Comparison of ENCODE assay signal across 20 cellular contexts in the genomic region with DNA sequence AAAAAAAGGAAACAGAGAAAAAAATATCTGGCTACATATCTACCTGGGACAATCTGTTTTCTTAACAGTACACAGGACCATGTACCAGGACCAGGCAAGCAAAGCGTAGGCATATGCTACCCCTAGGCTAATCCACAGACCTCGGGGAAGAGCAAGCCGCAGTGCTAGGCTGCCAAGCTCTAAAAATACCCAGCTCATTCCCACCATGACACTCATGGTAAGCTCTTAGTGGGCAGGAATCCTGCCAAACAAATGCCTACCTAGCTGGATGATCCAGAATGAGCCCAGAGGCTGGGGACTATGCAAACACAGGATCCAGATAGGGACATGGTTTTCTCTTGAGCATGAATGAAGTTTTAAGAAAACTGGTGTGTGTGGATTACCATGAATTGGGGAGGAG.
DNase-seq lines count a peak whose midpoint lies in the region; ATAC-seq and TF ChIP-seq lines count a peak whose summit lies in the region.
"Had no signal": no experiment of that assay in that cellular context is flagged by ENCODE, and none has a peak within 500 bp of the region (broad histone marks: within the 10 kb centered on the region; RNA-seq: fewer than 3 reads in every experiment).

No MANE protein-coding gene starts in this region.

- in situ Hi-C loops in Panc1 (cut with HindIII; ENCODE audit: low pct_unique_long_range_greater_than_20kb, low sequenced_read_pairs), result no loop called here

- H3K4me1 ChIP-seq in Panc1 (ENCODE audit: control insufficient read depth, insufficient read depth, low read length), result peaks cover 31% of the 10 kb centered on the region
- peaks cover 0 to 30% (median 7%) of the 10 kb centered on the region in 9 donors for H3K4me1 ChIP-seq in heart right ventricle
- peaks cover 35% of the 10 kb centered on the region for H3K4me1 ChIP-seq in stomach smooth muscle (ENCODE audit: control insufficient read depth, insufficient read depth, low read length)

- H3K4me3 ChIP-seq in Panc1 (ENCODE audit: low read depth in 2 of 2, low read length in 2 of 2) (no peak overlapping the region), heart right ventricle (no peak overlapping the region), stomach smooth muscle (ENCODE audit: low read length in 2 of 2) (peak overlapping the region in 1 of 2 donors; percentile 28)
- H3K4me3 ChIP-seq: GM12878, GM23248, SK-N-MC had no signal

- DNase-seq in Panc1 (ENCODE audit: low read depth, low spot score) (no peak), cerebellar cortex (ENCODE audit: low spot score) (peak; percentile 97), heart right ventricle (peak in 1 of 2 donors; percentile 43), germinal center (ENCODE audit: low spot score) (no peak), NCI-H510A treated with DMSO at 0.1 percent for 48 hours (lab: John Stamatoyannopoulos, UW) (no peak)
- DNase-seq: CD4-positive, CD25-positive, alpha-beta regulatory T cell; DMS79; GM23248; H9; KG1; NCI-H1092 treated with DMSO at 0.1 percent for 48 hours; NCI-H1436 treated with DMSO at 0.1 percent for 48 hours; NCI-H2029; NCI-H226; NCI-H774; SHP77 had no signal

- ATAC-seq in Panc1 (no peak), heart right ventricle (peak; percentile 59 to 90 (median 76)), HG02981 (IDR thresholded peaks at IDR 0.05; ENCODE audit: unreplicated experiment) (no peak)
- ATAC-seq: GM12878 had no signal

- H3K27me3 ChIP-seq in Panc1 (ENCODE audit: control insufficient read depth, insufficient read depth, low read length), result no peaks in the 10 kb centered on the region
- no peaks in the 10 kb centered on the region for H3K27me3 ChIP-seq in heart right ventricle
- H3K27me3 ChIP-seq in stomach smooth muscle (ENCODE audit: control insufficient read depth in 1 of 2, insufficient read depth in 2 of 2, low read length in 2 of 2), result no peaks in the 10 kb centered on the region

- peaks cover 7% of the 10 kb centered on the region; the same call in 1 of the 2 replicates for H3K9me3 ChIP-seq in Panc1 (ENCODE audit: control insufficient read depth, insufficient read depth, low read depth, low read length)
- H3K9me3 ChIP-seq in heart right ventricle, result peaks cover 0 to 10% (median 0%) of the 10 kb centered on the region in 11 donors
- no peaks in the 10 kb centered on the region for H3K9me3 ChIP-seq in stomach smooth muscle (ENCODE audit: control insufficient read depth in 2 of 2, low read length in 2 of 2)

- 43 to 51% methylated on average over 3 of the region's 3 CpGs for WGBS in heart right ventricle, 2 donors

- POLR2A ChIA-PET in Panc1 (lab: Charles Lee), result interaction anchor here (0.9 kb wide), 1 partner anchor 9 kb away, joined by 3 read pairs; no protein-coding TSS in a partner anchor

- H3K27ac ChIP-seq in Panc1 (ENCODE audit: low read length) (peak overlapping the region; percentile 46; the same call in 1 of the 2 replicates), heart right ventricle (peak overlapping the region in 2 of 10 donors; percentile 30 to 46), stomach smooth muscle (ENCODE audit: low read length) (peak overlapping the region; percentile 53)
- H3K27ac ChIP-seq: GM23248, SK-N-MC had no signal

- H3K36me3 ChIP-seq in Panc1 (ENCODE audit: control insufficient read depth, insufficient read depth, low read length) (no peaks in the 10 kb centered on the region), heart right ventricle (no peaks in the 10 kb centered on the region), stomach smooth muscle (ENCODE audit: control insufficient read depth in 2 of 2, insufficient read depth in 2 of 2, low read length in 2 of 2) (no peaks in the 10 kb centered on the region)

- H3K9ac ChIP-seq in stomach smooth muscle (ENCODE audit: low read length in 2 of 2), result no peak overlapping the region
- H3K9ac ChIP-seq: GM23248 had no signal

- CTCF ChIA-PET in Panc1 (lab: Charles Lee), result interaction anchor here (0.6 kb wide), 1 partner anchor 1131 kb away, joined by 5 read pairs; no protein-coding TSS in a partner anchor

- intact Hi-C loops in Panc1 (cut with micrococcal nuclease; ENCODE audit: unreplicated experiment) (no loop called here), heart right ventricle (cut with DNase I) (loop anchor here in 1 of 10 donors (5.0 kb wide), 1 partner anchor 51 kb away; no protein-coding TSS in a partner anchor)

- TF ChIP-seq CTCF in Panc1 (IDR thresholded peaks at IDR 0.05), result no peak
- TF ChIP-seq CTCF in heart right ventricle (IDR thresholded peaks at IDR 0.05), result no peak

- BruUV-seq in Panc1 (replicated peaks; lab: Mats Ljungman, UMichigan), result no TSS peak

Comparison
In these comparisons a context has a peak if more than half of its experiments do, and no peak if none do; other contexts are left out.
1. ATAC-seq: peak in heart right ventricle (8 of 8); none in Panc1 (single experiment) and HG02981 (single experiment).